Comparison of ENCODE assay signal across 15 cellular contexts in genomic region chr11:6455070-6455469, GRCh38. TPM values are rescaled to one million over a fixed set of nuclear protein-coding genes. Genes with fewer than 3 reads are reported as not detected.
"Had no signal": no experiment of that assay in that cellular context is flagged by ENCODE, and none has a peak within 500 bp of the region (broad histone marks: within the 10 kb centered on the region; RNA-seq: fewer than 3 reads in every experiment).

No MANE protein-coding gene starts in this region.

- H3K4me3 ChIP-seq: adrenal gland, lower lobe of right lung, smooth muscle cell, tibial artery, vagina had no signal

- DNase-seq: activated CD4-positive, alpha-beta T cell treated with anti-CD3 and anti-CD28 coated beads, Interleukin-2, amount 10 ng/mL, durations not matched to agents 7 days and 5 days; activated naive CD4-positive, alpha-beta T cell treated with anti-CD3 and anti-CD28 coated beads, Interleukin-2, amount 10 ng/mL, durations not matched to agents 7 days and 5 days; activated T-cell treated with anti-CD3 and anti-CD28 coated beads for 4 hours; adrenal gland; cerebellar nuclear complex; erythroblast; lower lobe of right lung; midbrain; posterior cingulate gyrus; right cardiac atrium; tibial artery had no signal

- H3K27ac ChIP-seq: adrenal gland, lower lobe of right lung, neutrophil, tibial artery, vagina had no signal

- H3K9me3 ChIP-seq: adrenal gland, lower lobe of right lung, neutrophil, tibial artery, vagina had no signal

- H3K4me1 ChIP-seq: adrenal gland, lower lobe of right lung, vagina had no signal

- H3K4me2 ChIP-seq: smooth muscle cell had no signal

- H3K27me3 ChIP-seq: adrenal gland, neutrophil, tibial artery, vagina had no signal

RNA-seq across cellular contexts. Expression of gene HPX, which starts 14.3 kb away (rescaled TPM):
- total RNA-seq: activated CD8-positive, alpha-beta memory T cell treated with anti-CD3 and anti-CD28 coated beads for 36 hours had no signal
